Comparison of ENCODE assay signal across 1 cellular context in the genomic region with DNA sequence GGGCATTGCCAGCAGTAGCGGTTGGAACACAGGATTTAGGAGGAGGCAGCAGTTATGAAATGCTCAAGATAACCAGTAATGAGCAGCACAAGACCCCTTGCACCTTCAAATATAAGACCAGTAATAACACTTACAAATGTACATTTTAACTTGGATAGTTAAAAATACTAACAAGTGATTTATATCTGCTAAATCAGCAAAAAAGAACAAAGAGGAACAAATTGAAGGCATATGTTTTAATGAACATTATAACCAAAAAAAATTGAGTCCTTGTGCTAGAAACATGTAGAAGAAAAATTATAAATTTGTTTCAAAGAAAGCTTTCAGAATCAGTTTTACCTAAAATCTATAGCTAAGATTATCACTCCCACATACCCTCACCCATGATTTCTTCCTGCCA.
TF ChIP-seq lines count a peak whose summit lies in the region.

No MANE protein-coding gene starts in this region.

TF ChIP-seq in K562, 482 proteins besides CTCF, POLR2A, EP300 and RAD21:
- TF ChIP-seq NBN (IDR thresholded peaks at IDR 0.05; ENCODE audit: low read depth) (no peak), CEBPG (CRISPR knock-in tag; IDR thresholded peaks at IDR 0.05) (no peak), CEBPG (tag; conservative IDR thresholded peaks at IDR 0.05 in 1 of 2, IDR thresholded peaks at IDR 0.05 in 1 of 2) (no peak), FOXJ3 (CRISPR knock-in tag; IDR thresholded peaks at IDR 0.05) (no peak), C11orf30 (IDR thresholded peaks at IDR 0.05; ENCODE audit: low read depth) (peak; percentile 86), FOXM1 (IDR thresholded peaks at IDR 0.05; ENCODE audit: low read depth) (no peak), FOXM1 (CRISPR knock-in tag; IDR thresholded peaks at IDR 0.05; ENCODE audit: low read depth) (no peak), MAFG (tag; conservative IDR thresholded peaks at IDR 0.05) (peak; percentile 85), ZNF316 (IDR thresholded peaks at IDR 0.05) (peak; percentile 95), ZMIZ1 (IDR thresholded peaks at IDR 0.05; ENCODE audit: low read depth in 2 of 2, low read length in 2 of 2) (no peak), ILK (tag; IDR thresholded peaks at IDR 0.05; ENCODE audit: borderline replicate concordance, low read depth) (no peak), ZNF140 (CRISPR knock-in tag; IDR thresholded peaks at IDR 0.05) (no peak), ZFX (CRISPR knock-in tag; IDR thresholded peaks at IDR 0.05) (no peak), MAFK (IDR thresholded peaks at IDR 0.05; ENCODE audit: low read length) (peak; percentile 75), ZFPM2 (CRISPR knock-in tag; IDR thresholded peaks at IDR 0.05) (no peak), MITF (IDR thresholded peaks at IDR 0.05) (no peak), SP1 (CRISPR knock-in tag; IDR thresholded peaks at IDR 0.05) (no peak), GATA2 (CRISPR knock-in tag; IDR thresholded peaks at IDR 0.05) (no peak), MAFF (IDR thresholded peaks at IDR 0.05; ENCODE audit: low read length) (peak; percentile 78), MXI1 (IDR thresholded peaks at IDR 0.05; ENCODE audit: low read depth, low read length) (no peak)
- TF ChIP-seq, protein P1, sequence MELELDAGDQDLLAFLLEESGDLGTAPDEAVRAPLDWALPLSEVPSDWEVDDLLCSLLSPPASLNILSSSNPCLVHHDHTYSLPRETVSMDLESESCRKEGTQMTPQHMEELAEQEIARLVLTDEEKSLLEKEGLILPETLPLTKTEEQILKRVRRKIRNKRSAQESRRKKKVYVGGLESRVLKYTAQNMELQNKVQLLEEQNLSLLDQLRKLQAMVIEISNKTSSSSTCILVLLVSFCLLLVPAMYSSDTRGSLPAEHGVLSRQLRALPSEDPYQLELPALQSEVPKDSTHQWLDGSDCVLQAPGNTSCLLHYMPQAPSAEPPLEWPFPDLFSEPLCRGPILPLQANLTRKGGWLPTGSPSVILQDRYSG (tag; conservative IDR thresholded peaks at IDR 0.05; ENCODE audit: low read depth), result no peak
